ENCODE assay signal across 17 cellular contexts in genomic region chr13:99388334-99388923, GRCh38.
DNase-seq lines count a peak whose midpoint lies in the region; ATAC-seq and TF ChIP-seq lines count a peak whose summit lies in the region.
"Had no signal": no experiment of that assay in that cellular context is flagged by ENCODE, and none has a peak within 500 bp of the region (broad histone marks: within the 10 kb centered on the region; RNA-seq: fewer than 3 reads in every experiment).

No MANE protein-coding gene starts in this region.

- CTCF ChIA-PET in activated naive CD4-positive, alpha-beta T cell treated with anti-CD3 and anti-CD28 coated beads for 36 hours (lab: Charles Lee): interaction anchor here (0.6 to 16.7 kb wide), 21 partner anchors 9 to 582 kb away, joined by 3 to 288 read pairs (median 8); no protein-coding TSS in a partner anchor
- CTCF ChIA-PET in activated naive CD4-positive, alpha-beta T cell treated with anti-CD3 and anti-CD28 coated beads, Interleukin-2, amount 10 ng/mL, durations not matched to agents 7 days and 5 days (lab: Charles Lee): interaction anchor here (0.8 to 13.8 kb wide), 19 partner anchors 10 to 212 kb away, joined by 3 to 328 read pairs (median 6); no protein-coding TSS in a partner anchor

- H3K27ac ChIP-seq in WERI-Rb-1: no peak overlapping the region
- H3K27ac ChIP-seq: stomach had no signal

- H3K4me1 Mint-ChIP-seq in activated naive CD4-positive, alpha-beta T cell treated with anti-CD3 and anti-CD28 coated beads for 36 hours (ENCODE audit: low read depth): peaks cover 59% of the 10 kb centered on the region
- H3K4me1 Mint-ChIP-seq in activated naive CD4-positive, alpha-beta T cell treated with anti-CD3 and anti-CD28 coated beads, Interleukin-2, amount 10 ng/mL, durations not matched to agents 7 days and 5 days: peaks cover 55% of the 10 kb centered on the region
- peaks cover 15 to 25% of the 10 kb centered on the region in 2 donors for H3K4me1 Mint-ChIP-seq in effector memory CD8-positive, alpha-beta T cell (ENCODE audit: low read depth in 2 of 2)
- H3K4me1 Mint-ChIP-seq in stimulated activated naive CD8-positive, alpha-beta T cell treated with anti-CD3 and anti-CD28 coated beads, Interleukin-15, amount 100 ng/mL, for 72 hours: peaks cover 68% of the 10 kb centered on the region

- H3K9me3 Mint-ChIP-seq in activated naive CD4-positive, alpha-beta T cell treated with anti-CD3 and anti-CD28 coated beads for 36 hours: no peaks in the 10 kb centered on the region
- H3K9me3 Mint-ChIP-seq in activated naive CD4-positive, alpha-beta T cell treated with anti-CD3 and anti-CD28 coated beads, Interleukin-2, amount 10 ng/mL, durations not matched to agents 7 days and 5 days: no peaks in the 10 kb centered on the region
- H3K9me3 Mint-ChIP-seq in effector memory CD8-positive, alpha-beta T cell: no peaks in the 10 kb centered on the region
- no peaks in the 10 kb centered on the region for H3K9me3 Mint-ChIP-seq in stimulated activated naive CD8-positive, alpha-beta T cell treated with anti-CD3 and anti-CD28 coated beads, Interleukin-15, amount 100 ng/mL, for 72 hours

- no peaks in the 10 kb centered on the region for H3K27me3 Mint-ChIP-seq in activated naive CD4-positive, alpha-beta T cell treated with anti-CD3 and anti-CD28 coated beads for 36 hours (ENCODE audit: low read depth)
- no peaks in the 10 kb centered on the region for H3K27me3 Mint-ChIP-seq in activated naive CD4-positive, alpha-beta T cell treated with anti-CD3 and anti-CD28 coated beads, Interleukin-2, amount 10 ng/mL, durations not matched to agents 7 days and 5 days
- H3K27me3 Mint-ChIP-seq in effector memory CD8-positive, alpha-beta T cell: no peaks in the 10 kb centered on the region
- H3K27me3 Mint-ChIP-seq in stimulated activated naive CD8-positive, alpha-beta T cell treated with anti-CD3 and anti-CD28 coated beads, Interleukin-15, amount 100 ng/mL, for 72 hours: no peaks in the 10 kb centered on the region

- H3K27me3 ChIP-seq in WERI-Rb-1 (ENCODE audit: insufficient read depth, low read depth, severe bottlenecking): no peaks in the 10 kb centered on the region
- H3K27me3 ChIP-seq: stomach had no signal

- no peak for DNase-seq in activated naive CD4-positive, alpha-beta T cell treated with anti-CD3 and anti-CD28 coated beads for 36 hours
- no peak for DNase-seq in activated naive CD4-positive, alpha-beta T cell treated with anti-CD3 and anti-CD28 coated beads, Interleukin-2, amount 10 ng/mL, durations not matched to agents 7 days and 5 days
- DNase-seq in WERI-Rb-1 (peak; percentile 7), GM03348 (ENCODE audit: low spot score) (no peak), NOMO-1 treated with DMSO at 0.1 percent for 48 hours (lab: John Stamatoyannopoulos, UW; ENCODE audit: unreplicated experiment) (no peak)
- no peak for DNase-seq in effector memory CD8-positive, alpha-beta T cell
- peak in 1 of 2 donors; percentile 7 for DNase-seq in stimulated activated naive CD8-positive, alpha-beta T cell treated with anti-CD3 and anti-CD28 coated beads, Interleukin-15, amount 100 ng/mL, for 72 hours
- DNase-seq: amniotic stem cell; central memory CD4-positive, alpha-beta T cell; COR-L47; hippocampal formation; kidney glomerular epithelial cell; mesendoderm; NCI-H1436 treated with DMSO at 0.1 percent for 48 hours; RPMI8226; stomach had no signal

- ATAC-seq in effector memory CD8-positive, alpha-beta T cell (replicated peaks): no peak
- ATAC-seq in stimulated activated naive CD8-positive, alpha-beta T cell treated with anti-CD3 and anti-CD28 coated beads, Interleukin-15, amount 100 ng/mL, for 72 hours: no peak
- no peak for ATAC-seq in GM19328 (IDR thresholded peaks at IDR 0.05; ENCODE audit: unreplicated experiment)

- peaks cover 18% of the 10 kb centered on the region for H3K36me3 Mint-ChIP-seq in activated naive CD4-positive, alpha-beta T cell treated with anti-CD3 and anti-CD28 coated beads for 36 hours (ENCODE audit: low read depth)
- peaks cover 26% of the 10 kb centered on the region for H3K36me3 Mint-ChIP-seq in activated naive CD4-positive, alpha-beta T cell treated with anti-CD3 and anti-CD28 coated beads, Interleukin-2, amount 10 ng/mL, durations not matched to agents 7 days and 5 days
- H3K36me3 Mint-ChIP-seq in effector memory CD8-positive, alpha-beta T cell (ENCODE audit: insufficient read depth): peaks cover 26% of the 10 kb centered on the region

- peak overlapping the region; percentile 85 for H3K27ac Mint-ChIP-seq in activated naive CD4-positive, alpha-beta T cell treated with anti-CD3 and anti-CD28 coated beads for 36 hours
- no peak overlapping the region for H3K27ac Mint-ChIP-seq in activated naive CD4-positive, alpha-beta T cell treated with anti-CD3 and anti-CD28 coated beads, Interleukin-2, amount 10 ng/mL, durations not matched to agents 7 days and 5 days
- H3K27ac Mint-ChIP-seq in effector memory CD8-positive, alpha-beta T cell: peak overlapping the region; percentile 76 to 97
- H3K27ac Mint-ChIP-seq in stimulated activated naive CD8-positive, alpha-beta T cell treated with anti-CD3 and anti-CD28 coated beads, Interleukin-15, amount 100 ng/mL, for 72 hours: peak overlapping the region; percentile 8 to 91

- peaks cover 6% of the 10 kb centered on the region; the same call in 1 of the 2 replicates for H3K36me3 ChIP-seq in WERI-Rb-1

- no peak overlapping the region for H3K4me3 ChIP-seq in WERI-Rb-1 (ENCODE audit: low read depth, low read length)
- H3K4me3 ChIP-seq: stomach had no signal

- H3K4me3 Mint-ChIP-seq in activated naive CD4-positive, alpha-beta T cell treated with anti-CD3 and anti-CD28 coated beads for 36 hours: no peak overlapping the region
- H3K4me3 Mint-ChIP-seq in activated naive CD4-positive, alpha-beta T cell treated with anti-CD3 and anti-CD28 coated beads, Interleukin-2, amount 10 ng/mL, durations not matched to agents 7 days and 5 days: no peak overlapping the region
- no peak overlapping the region for H3K4me3 Mint-ChIP-seq in effector memory CD8-positive, alpha-beta T cell
- H3K4me3 Mint-ChIP-seq in stimulated activated naive CD8-positive, alpha-beta T cell treated with anti-CD3 and anti-CD28 coated beads, Interleukin-15, amount 100 ng/mL, for 72 hours: peak overlapping the region in 1 of 2 donors; percentile 10

- no peak for TF ChIP-seq CTCF in WERI-Rb-1 (IDR thresholded peaks at IDR 0.05; ENCODE audit: low read depth, low read length)

- intact Hi-C loops in activated naive CD4-positive, alpha-beta T cell treated with anti-CD3 and anti-CD28 coated beads for 36 hours (cut with micrococcal nuclease): no loop called here

- no peaks in the 10 kb centered on the region for H3K9me3 ChIP-seq in WERI-Rb-1 (ENCODE audit: severe bottlenecking)
- H3K9me3 ChIP-seq: stomach had no signal
